ENCODE assay signal across 30 cellular contexts in the genomic region with DNA sequence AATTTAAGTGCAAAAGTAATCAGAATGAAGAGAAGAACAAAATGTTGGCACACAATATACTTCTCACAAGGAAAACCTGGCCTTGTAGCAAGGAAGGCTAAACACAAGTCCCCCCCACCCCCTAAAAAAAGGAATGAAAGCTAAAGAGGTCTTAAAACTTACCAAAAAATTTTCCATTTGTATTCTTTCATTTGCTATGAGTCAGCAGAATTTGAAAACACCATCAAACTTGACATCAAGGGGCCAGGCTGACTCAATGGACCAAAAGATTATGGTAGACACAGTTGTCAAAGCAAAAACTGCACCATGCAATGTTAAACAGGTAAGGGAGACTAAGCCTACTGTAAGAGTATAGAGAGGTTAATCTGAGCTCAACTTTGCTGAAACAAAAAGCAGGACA.
"Had no signal": no experiment of that assay in that cellular context is flagged by ENCODE, and none has a peak within 500 bp of the region (broad histone marks: within the 10 kb centered on the region; RNA-seq: fewer than 3 reads in every experiment).

No MANE protein-coding gene starts in this region.

- H3K9me3 Mint-ChIP-seq: type B pancreatic cell had no signal

- H3K9me3 ChIP-seq: ovary, prostate gland, testis, transverse colon, upper lobe of right lung, uterus had no signal

- H3K36me3 ChIP-seq: ovary, prostate gland, spleen, suprapubic skin, tibial artery, transverse colon, upper lobe of right lung, uterus had no signal

- ATAC-seq: naive thymus-derived CD8-positive, alpha-beta T cell; natural killer cell treated with Interleukin-12 subunit alpha and Interleukin-12 subunit beta and Interleukin-15 and Interleukin-18, amount 100 ng/mL, for 72 hours; right cardiac atrium; sciatic nerve; stimulated activated memory B cell treated with anti-CD40 and anti-IgM and Interleukin-4, amounts not matched to agents 10 μg/mL and 1 μg/mL and 100 μg/mL, for 72 hours; stimulated activated naive CD8-positive, alpha-beta T cell treated with anti-CD3 and anti-CD28 coated beads, Interleukin-15, amount 100 ng/mL, for 72 hours; stimulated activated naive CD8-positive, alpha-beta T cell treated with anti-CD3 and anti-CD28 coated beads, Interleukin-15, Interleukin-2, amounts not matched to agents 100 U/mL and 50 U/mL, for 24 hours; upper lobe of right lung had no signal

- H3K36me3 Mint-ChIP-seq: naive B cell; stimulated activated memory B cell treated with anti-CD40 and anti-IgM and Interleukin-4, amounts not matched to agents 10 μg/mL and 1 μg/mL and 100 μg/mL, for 72 hours; type B pancreatic cell had no signal

- H3K27ac Mint-ChIP-seq: naive B cell; naive thymus-derived CD8-positive, alpha-beta T cell; natural killer cell treated with Interleukin-12 subunit alpha and Interleukin-12 subunit beta and Interleukin-15 and Interleukin-18, amount 100 ng/mL, for 72 hours; nephron progenitor cell; stimulated activated memory B cell treated with anti-CD40 and anti-IgM and Interleukin-4, amounts not matched to agents 10 μg/mL and 1 μg/mL and 100 μg/mL, for 72 hours; stimulated activated naive CD8-positive, alpha-beta T cell treated with anti-CD3 and anti-CD28 coated beads, Interleukin-15, amount 100 ng/mL, for 72 hours; type B pancreatic cell had no signal

- H3K27me3 ChIP-seq: ovary, spleen, suprapubic skin, testis, tibial artery, transverse colon, upper lobe of right lung, uterus had no signal

- H3K4me2 ChIP-seq: smooth muscle cell had no signal

- H3K4me3 Mint-ChIP-seq: naive B cell; naive thymus-derived CD8-positive, alpha-beta T cell; natural killer cell treated with Interleukin-12 subunit alpha and Interleukin-12 subunit beta and Interleukin-15 and Interleukin-18, amount 100 ng/mL, for 72 hours; nephron progenitor cell; neural crest cell; stimulated activated memory B cell treated with anti-CD40 and anti-IgM and Interleukin-4, amounts not matched to agents 10 μg/mL and 1 μg/mL and 100 μg/mL, for 72 hours; stimulated activated naive CD8-positive, alpha-beta T cell treated with anti-CD3 and anti-CD28 coated beads, Interleukin-15, amount 100 ng/mL, for 72 hours; type B pancreatic cell had no signal

- H3K27ac ChIP-seq: ovary, prostate gland, skin epidermis, spleen, suprapubic skin, testis, tibial artery, transverse colon, upper lobe of right lung, uterus had no signal

- H3K4me3 ChIP-seq: ovary, prostate gland, skin epidermis, smooth muscle cell, spleen, suprapubic skin, testis, tibial artery, transverse colon, upper lobe of right lung, uterus had no signal

- H3K4me1 ChIP-seq: prostate gland, spleen, suprapubic skin, testis, tibial artery, transverse colon, upper lobe of right lung, uterus had no signal

- H3K4me1 Mint-ChIP-seq: naive B cell; naive thymus-derived CD8-positive, alpha-beta T cell; nephron progenitor cell; stimulated activated memory B cell treated with anti-CD40 and anti-IgM and Interleukin-4, amounts not matched to agents 10 μg/mL and 1 μg/mL and 100 μg/mL, for 72 hours; stimulated activated naive CD8-positive, alpha-beta T cell treated with anti-CD3 and anti-CD28 coated beads, Interleukin-15, amount 100 ng/mL, for 72 hours had no signal

- H3K27me3 Mint-ChIP-seq: naive B cell; naive thymus-derived CD8-positive, alpha-beta T cell; natural killer cell treated with Interleukin-12 subunit alpha and Interleukin-12 subunit beta and Interleukin-15 and Interleukin-18, amount 100 ng/mL, for 72 hours; stimulated activated memory B cell treated with anti-CD40 and anti-IgM and Interleukin-4, amounts not matched to agents 10 μg/mL and 1 μg/mL and 100 μg/mL, for 72 hours; stimulated activated naive CD8-positive, alpha-beta T cell treated with anti-CD3 and anti-CD28 coated beads, Interleukin-15, amount 100 ng/mL, for 72 hours; type B pancreatic cell had no signal

- DNase-seq: naive B cell; naive thymus-derived CD8-positive, alpha-beta T cell; nephron progenitor cell; occipital lobe; ovary; right cardiac atrium; spleen; stimulated activated CD4-positive, alpha-beta T cell treated with anti-CD3 and anti-CD28 coated beads, Interleukin-12 subunit alpha, Interleukin-12 subunit beta, amount 100 ng/mL, for 4 hours; stimulated activated CD4-positive, alpha-beta T cell treated with anti-CD3 and anti-CD28 coated beads, Interleukin-1b, Interleukin-23, amount 100 ng/mL, for 48 hours; stimulated activated CD4-positive, alpha-beta T cell treated with anti-CD3 and anti-CD28 coated beads, Interleukin-4, amount 100 ng/mL, for 1 hour; stimulated activated CD4-positive, alpha-beta T cell treated with anti-CD3 and anti-CD28 coated beads, Interleukin-4, amount 100 ng/mL, for 4 hours; stimulated activated CD8-positive, alpha-beta memory T cell treated with anti-CD3 and anti-CD28 coated beads, Interleukin-4, amount 100 ng/mL, for 48 hours; stimulated activated naive CD4-positive, alpha-beta T cell; stimulated activated naive CD8-positive, alpha-beta T cell treated with anti-CD3 and anti-CD28 coated beads, Interleukin-15, amount 100 ng/mL, for 72 hours; stimulated activated naive CD8-positive, alpha-beta T cell treated with anti-CD3 and anti-CD28 coated beads, Interleukin-15, Interleukin-2, amounts not matched to agents 100 U/mL and 50 U/mL, for 24 hours; substantia nigra; testis; tibial artery; transverse colon; upper lobe of right lung; uterus had no signal
